In genomic region chr16:85227262-85227923, GRCh38 we compare ENCODE assay signal across 8 cellular contexts.
DNase-seq lines count a peak whose midpoint lies in the region; ATAC-seq and TF ChIP-seq lines count a peak whose summit lies in the region.

No MANE protein-coding gene starts in this region.

- CTCF ChIA-PET in GM10248 (lab: Yijun Ruan, JAX) = interaction anchor here (1.0 to 5.5 kb wide), 7 partner anchors 8 to 70 kb away, joined by 3 to 29 read pairs (median 7); no protein-coding TSS in a partner anchor

- DNase-seq in GM10248 (ENCODE audit: extremely low spot score) (peak; percentile 88), astrocyte of the spinal cord (ENCODE audit: low read depth, low spot score) (peak; percentile 71), suprapubic skin (ENCODE audit: low spot score in 2 of 2) (no peak), NOMO-1 treated with dmso at 0.1 percent for 144 hours (lab: John Stamatoyannopoulos, UW; ENCODE audit: unreplicated experiment) (no peak), body of pancreas (no peak), RKO (ENCODE audit: low spot score) (no peak)

- no peak for TF ChIP-seq CTCF in GM10248 (IDR thresholded peaks at IDR 0.05; ENCODE audit: control extremely low read depth, extremely low read depth, low read depth, missing control alignments)
- TF ChIP-seq CTCF in astrocyte of the spinal cord (IDR thresholded peaks at IDR 0.05; ENCODE audit: low read depth, low read length) = no peak
- no peak for TF ChIP-seq CTCF in suprapubic skin (IDR thresholded peaks at IDR 0.05)
- TF ChIP-seq CTCF in body of pancreas (IDR thresholded peaks at IDR 0.05) = no peak

- H3K36me3 ChIP-seq in suprapubic skin (no peaks in the 10 kb centered on the region), body of pancreas (replicated peaks in 1 of 2; ENCODE audit: insufficient read depth in 1 of 2, low read depth in 2 of 2) (no peaks in the 10 kb centered on the region)

- intact Hi-C loops in body of pancreas (cut with DNase I) = no loop called here

- POLR2A ChIA-PET in GM10248 (lab: Yijun Ruan, JAX) = interaction anchor here (1.0 to 1.6 kb wide), 3 partner anchors 10 to 29 kb away, joined by 3 to 5 read pairs (median 4); no protein-coding TSS in a partner anchor

- no peak overlapping the region for H3K4me3 ChIP-seq in astrocyte of the spinal cord (ENCODE audit: low read depth, low read length)
- no peak overlapping the region for H3K4me3 ChIP-seq in suprapubic skin
- H3K4me3 ChIP-seq in body of pancreas = no peak overlapping the region

- no peaks in the 10 kb centered on the region for H3K9me3 ChIP-seq in suprapubic skin
- no peaks in the 10 kb centered on the region for H3K9me3 ChIP-seq in body of pancreas

- H3K4me1 ChIP-seq in suprapubic skin (peaks cover 18% of the 10 kb centered on the region), body of pancreas (peaks cover 11% of the 10 kb centered on the region)

- H3K27ac ChIP-seq in suprapubic skin = no peak overlapping the region
- no peak overlapping the region for H3K27ac ChIP-seq in body of pancreas

- ATAC-seq in GM19468 (IDR thresholded peaks at IDR 0.05; ENCODE audit: extremely low read depth, unreplicated experiment) = peak; percentile 48
- peak; percentile 74 for ATAC-seq in HG03342 (IDR thresholded peaks at IDR 0.05; ENCODE audit: unreplicated experiment)
- no peak for ATAC-seq in body of pancreas

- 78% methylated on average over 13 of the region's 13 CpGs for WGBS in suprapubic skin
- 83 to 87% methylated on average over 13 of the region's 13 CpGs for WGBS in body of pancreas, 2 donors

- in situ Hi-C loops in astrocyte of the spinal cord (cut with HindIII; ENCODE audit: low sequenced_read_pairs) = no loop called here

- TF ChIP-seq POLR2A in suprapubic skin (IDR thresholded peaks at IDR 0.05) = no peak
- TF ChIP-seq POLR2A in body of pancreas (IDR thresholded peaks at IDR 0.05) = no peak

- H3K27me3 ChIP-seq in suprapubic skin (no peaks in the 10 kb centered on the region), body of pancreas (no peaks in the 10 kb centered on the region)

- no peak for TF ChIP-seq EP300 in suprapubic skin (IDR thresholded peaks at IDR 0.05)

Comparison
In these comparisons a context has a peak if more than half of its experiments do, and no peak if none do; other contexts are left out.
1. DNase-seq: peak in GM10248 (single experiment) and astrocyte of the spinal cord (single experiment); none in suprapubic skin (0 of 2), NOMO-1 treated with dmso at 0.1 percent for 144 hours (single experiment), body of pancreas (0 of 4) and RKO (single experiment).